ENCODE assay signal across 10 cellular contexts in genomic region chr12:65728913-65729793, GRCh38.
DNase-seq lines count a peak whose midpoint lies in the region; ATAC-seq and TF ChIP-seq lines count a peak whose summit lies in the region.
"Had no signal": no experiment of that assay in that cellular context is flagged by ENCODE, and none has a peak within 500 bp of the region (broad histone marks: within the 10 kb centered on the region; RNA-seq: fewer than 3 reads in every experiment).

No MANE protein-coding gene starts in this region.

- POLR2A ChIA-PET in AG04449 (lab: Yijun Ruan, JAX) (interaction anchor here (0.5 to 0.8 kb wide), 2 partner anchors 12 to 558 kb away, joined by 3 read pairs; no protein-coding TSS in a partner anchor), HEK293 (lab: Yijun Ruan, JAX) (interaction anchor here (0.9 to 3.4 kb wide), 4 partner anchors 12 to 95 kb away, joined by 3 to 21 read pairs (median 3); partner anchors contain the start of gene HMGA2)

- H3K27ac ChIP-seq in HEK293 (ENCODE audit: extremely low read depth, low read depth, low read length) = peak overlapping the region; percentile 72; the same call in 1 of the 2 replicates
- H3K27ac ChIP-seq: heart right ventricle had no signal

- TF ChIP-seq CTCF in AG04449 (IDR thresholded peaks at IDR 0.05; ENCODE audit: insufficient read depth, low read length, missing control alignments) = no peak
- TF ChIP-seq CTCF in HEK293 (tag by site-specific recombination; IDR thresholded peaks at IDR 0.05) = peak; percentile 76

- peaks cover 3% of the 10 kb centered on the region; the same call in 1 of the 2 replicates for H3K4me1 ChIP-seq in HEK293 (ENCODE audit: control insufficient read depth, insufficient read depth, low read length)

- no peaks in the 10 kb centered on the region for H3K9me3 Mint-ChIP-seq in activated naive CD4-positive, alpha-beta T cell treated with anti-CD3 and anti-CD28 coated beads, Interleukin-2, amount 10 ng/mL, durations not matched to agents 7 days and 5 days

- H3K36me3 ChIP-seq in HEK293 (ENCODE audit: control insufficient read depth in 2 of 2, insufficient read depth in 1 of 2, low read length in 2 of 2) = no peaks in the 10 kb centered on the region
- H3K36me3 ChIP-seq: heart right ventricle had no signal

- no peak overlapping the region for H3K27ac Mint-ChIP-seq in activated naive CD4-positive, alpha-beta T cell treated with anti-CD3 and anti-CD28 coated beads, Interleukin-2, amount 10 ng/mL, durations not matched to agents 7 days and 5 days

- peaks cover 37% of the 10 kb centered on the region for H3K27me3 Mint-ChIP-seq in activated naive CD4-positive, alpha-beta T cell treated with anti-CD3 and anti-CD28 coated beads, Interleukin-2, amount 10 ng/mL, durations not matched to agents 7 days and 5 days

- H3K4me3 Mint-ChIP-seq in activated naive CD4-positive, alpha-beta T cell treated with anti-CD3 and anti-CD28 coated beads, Interleukin-2, amount 10 ng/mL, durations not matched to agents 7 days and 5 days = no peak overlapping the region

- no peak for DNase-seq in AG04449 (ENCODE audit: low read depth, low spot score)
- peak; percentile 60 for DNase-seq in cerebellar cortex (ENCODE audit: low spot score)
- peak; percentile 32 to 38 for DNase-seq in lung microvascular endothelial cell (ENCODE audit: low read depth in 2 of 2)
- no peak for DNase-seq in NCI-H146 (lab: John Stamatoyannopoulos, UW)
- no peak for DNase-seq in activated naive CD4-positive, alpha-beta T cell treated with anti-CD3 and anti-CD28 coated beads, Interleukin-2, amount 10 ng/mL, durations not matched to agents 7 days and 5 days
- DNase-seq in NCI-H128 (lab: John Stamatoyannopoulos, UW; ENCODE audit: unreplicated experiment) = no peak
- DNase-seq: heart right ventricle, RPMI8226 had no signal

- no peak for ATAC-seq in GM21367 (IDR thresholded peaks at IDR 0.05; ENCODE audit: unreplicated experiment)

- H3K4me1 Mint-ChIP-seq in activated naive CD4-positive, alpha-beta T cell treated with anti-CD3 and anti-CD28 coated beads, Interleukin-2, amount 10 ng/mL, durations not matched to agents 7 days and 5 days = no peaks in the 10 kb centered on the region

- H3K9me3 ChIP-seq in HEK293 (ENCODE audit: control insufficient read depth, insufficient read depth, low read depth, low read length) = no peaks in the 10 kb centered on the region
- H3K9me3 ChIP-seq: heart right ventricle had no signal

- H3K36me3 Mint-ChIP-seq in activated naive CD4-positive, alpha-beta T cell treated with anti-CD3 and anti-CD28 coated beads, Interleukin-2, amount 10 ng/mL, durations not matched to agents 7 days and 5 days = no peaks in the 10 kb centered on the region

- CTCF ChIA-PET in AG04449 (lab: Yijun Ruan, JAX) = interaction anchor here (1.1 to 1.4 kb wide), 2 partner anchors 378 to 423 kb away, joined by 3 to 5 read pairs; no protein-coding TSS in a partner anchor
- CTCF ChIA-PET in HEK293 (lab: Yijun Ruan, JAX) = interaction anchor here (0.6 to 1.4 kb wide), 6 partner anchors 16 to 493 kb away, joined by 3 to 5 read pairs (median 4); no protein-coding TSS in a partner anchor
- CTCF ChIA-PET in activated naive CD4-positive, alpha-beta T cell treated with anti-CD3 and anti-CD28 coated beads, Interleukin-2, amount 10 ng/mL, durations not matched to agents 7 days and 5 days (lab: Charles Lee) = interaction anchor here (0.8 kb wide), 1 partner anchor 29 kb away, joined by 3 read pairs; no protein-coding TSS in a partner anchor

- peak overlapping the region; percentile 67 for H3K4me3 ChIP-seq in AG04449 (ENCODE audit: low read depth, low read length)
- H3K4me3 ChIP-seq in HEK293 (ENCODE audit: low read depth, low read length) = peak overlapping the region; percentile 66

TF ChIP-seq in HEK293, 187 proteins besides CTCF, POLR2A, EP300 and RAD21 (continues in another document):
- TF ChIP-seq ZNF610 (tag by site-specific recombination; IDR thresholded peaks at IDR 0.05; ENCODE audit: borderline replicate concordance) = no peak; the same call in 1 of the 2 replicates
- peak; percentile 91 for TF ChIP-seq ZIC2 (tag by site-specific recombination; IDR thresholded peaks at IDR 0.05)
- TF ChIP-seq ZNF335 (tag by site-specific recombination; conservative IDR thresholded peaks at IDR 0.05) = peak; percentile 94
- TF ChIP-seq IKZF3 (tag by site-specific recombination; IDR thresholded peaks at IDR 0.05) = peak; percentile 60; the same call in 1 of the 2 replicates
- peak; percentile 54 for TF ChIP-seq ZNF341 (tag by site-specific recombination; IDR thresholded peaks at IDR 0.05; ENCODE audit: low read depth)
- TF ChIP-seq ZBTB8A (tag by site-specific recombination; IDR thresholded peaks at IDR 0.05) = peak; percentile 83
- TF ChIP-seq, protein P1, sequence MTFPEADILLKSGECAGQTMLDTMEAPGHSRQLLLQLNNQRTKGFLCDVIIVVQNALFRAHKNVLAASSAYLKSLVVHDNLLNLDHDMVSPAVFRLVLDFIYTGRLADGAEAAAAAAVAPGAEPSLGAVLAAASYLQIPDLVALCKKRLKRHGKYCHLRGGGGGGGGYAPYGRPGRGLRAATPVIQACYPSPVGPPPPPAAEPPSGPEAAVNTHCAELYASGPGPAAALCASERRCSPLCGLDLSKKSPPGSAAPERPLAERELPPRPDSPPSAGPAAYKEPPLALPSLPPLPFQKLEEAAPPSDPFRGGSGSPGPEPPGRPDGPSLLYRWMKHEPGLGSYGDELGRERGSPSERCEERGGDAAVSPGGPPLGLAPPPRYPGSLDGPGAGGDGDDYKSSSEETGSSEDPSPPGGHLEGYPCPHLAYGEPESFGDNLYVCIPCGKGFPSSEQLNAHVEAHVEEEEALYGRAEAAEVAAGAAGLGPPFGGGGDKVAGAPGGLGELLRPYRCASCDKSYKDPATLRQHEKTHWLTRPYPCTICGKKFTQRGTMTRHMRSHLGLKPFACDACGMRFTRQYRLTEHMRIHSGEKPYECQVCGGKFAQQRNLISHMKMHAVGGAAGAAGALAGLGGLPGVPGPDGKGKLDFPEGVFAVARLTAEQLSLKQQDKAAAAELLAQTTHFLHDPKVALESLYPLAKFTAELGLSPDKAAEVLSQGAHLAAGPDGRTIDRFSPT (tag by site-specific recombination; IDR thresholded peaks at IDR 0.05) = 0 out of 2 replicates have a peak, but pooled peaks have one; percentile 47
- TF ChIP-seq ZNF214 (tag by site-specific recombination; IDR thresholded peaks at IDR 0.05; ENCODE audit: borderline replicate concordance) = no peak
- TF ChIP-seq ZFP37 (tag by site-specific recombination; IDR thresholded peaks at IDR 0.05) = peak; percentile 62; the same call in 1 of the 2 replicates
- peak; percentile 58; the same call in 1 of the 2 replicates for TF ChIP-seq ZNF777 (tag by site-specific recombination; IDR thresholded peaks at IDR 0.05; ENCODE audit: borderline replicate concordance)
- TF ChIP-seq MZF1 (tag by site-specific recombination; IDR thresholded peaks at IDR 0.05; ENCODE audit: borderline replicate concordance) = peak; percentile 74
- no peak for TF ChIP-seq ZNF248 (tag by site-specific recombination; IDR thresholded peaks at IDR 0.05)
- TF ChIP-seq, protein P2, sequence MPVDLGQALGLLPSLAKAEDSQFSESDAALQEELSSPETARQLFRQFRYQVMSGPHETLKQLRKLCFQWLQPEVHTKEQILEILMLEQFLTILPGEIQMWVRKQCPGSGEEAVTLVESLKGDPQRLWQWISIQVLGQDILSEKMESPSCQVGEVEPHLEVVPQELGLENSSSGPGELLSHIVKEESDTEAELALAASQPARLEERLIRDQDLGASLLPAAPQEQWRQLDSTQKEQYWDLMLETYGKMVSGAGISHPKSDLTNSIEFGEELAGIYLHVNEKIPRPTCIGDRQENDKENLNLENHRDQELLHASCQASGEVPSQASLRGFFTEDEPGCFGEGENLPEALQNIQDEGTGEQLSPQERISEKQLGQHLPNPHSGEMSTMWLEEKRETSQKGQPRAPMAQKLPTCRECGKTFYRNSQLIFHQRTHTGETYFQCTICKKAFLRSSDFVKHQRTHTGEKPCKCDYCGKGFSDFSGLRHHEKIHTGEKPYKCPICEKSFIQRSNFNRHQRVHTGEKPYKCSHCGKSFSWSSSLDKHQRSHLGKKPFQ (tag by site-specific recombination; IDR thresholded peaks at IDR 0.05) = no peak
- TF ChIP-seq ZNF311 (tag by site-specific recombination; IDR thresholded peaks at IDR 0.05; ENCODE audit: borderline replicate concordance) = no peak
- TF ChIP-seq ZNF785 (tag by site-specific recombination; IDR thresholded peaks at IDR 0.05) = no peak
- peak; percentile 36; the same call in 1 of the 2 replicates for TF ChIP-seq ZNF660 (tag by site-specific recombination; IDR thresholded peaks at IDR 0.05)
- peak; percentile 58; the same call in 1 of the 2 replicates for TF ChIP-seq ZSCAN30 (tag by site-specific recombination; IDR thresholded peaks at IDR 0.05)
- TF ChIP-seq ZNF132 (tag by site-specific recombination; IDR thresholded peaks at IDR 0.05; ENCODE audit: borderline replicate concordance) = no peak
- peak; percentile 70 for TF ChIP-seq ZBTB26 (tag by site-specific recombination; optimal IDR thresholded peaks at IDR 0.05)
- TF ChIP-seq ZNF37A (tag by site-specific recombination; IDR thresholded peaks at IDR 0.05) = no peak
- TF ChIP-seq ZBTB17 (tag by site-specific recombination; IDR thresholded peaks at IDR 0.05) = peak; percentile 79
- TF ChIP-seq GLIS1 (tag by site-specific recombination; IDR thresholded peaks at IDR 0.05) = peak; percentile 79
- peak; percentile 44; the same call in 1 of the 2 replicates for TF ChIP-seq SP7 (tag by site-specific recombination; IDR thresholded peaks at IDR 0.05)
- TF ChIP-seq ZNF324 (tag by site-specific recombination; IDR thresholded peaks at IDR 0.05) = peak; percentile 66

Comparison
In these comparisons a context has a peak if more than half of its experiments do, and no peak if none do; other contexts are left out.
1. DNase-seq: peak in cerebellar cortex (single experiment) and lung microvascular endothelial cell (2 of 2); none in AG04449 (single experiment), NCI-H146 (single experiment), activated naive CD4-positive, alpha-beta T cell treated with anti-CD3 and anti-CD28 coated beads, Interleukin-2, amount 10 ng/mL, durations not matched to agents 7 days and 5 days (single experiment) and NCI-H128 (single experiment).